ENCODE assay signal across 21 cellular contexts in genomic region chr17:46053911-46054534, GRCh38. TPM values are rescaled to one million over a fixed set of nuclear protein-coding genes. Genes with fewer than 3 reads are reported as not detected.
DNase-seq lines count a peak whose midpoint lies in the region; ATAC-seq, FAIRE-seq and TF ChIP-seq lines count a peak whose summit lies in the region.
"Had no signal": no experiment of that assay in that cellular context is flagged by ENCODE, and none has a peak within 500 bp of the region (broad histone marks: within the 10 kb centered on the region; RNA-seq: fewer than 3 reads in every experiment).

No MANE protein-coding gene starts in this region.

- peak overlapping the region; percentile 5 to 43; a peak in 3 of 6 replicates for H3K27ac ChIP-seq in A549
- no peak overlapping the region for H3K27ac ChIP-seq in heart right ventricle
- H3K27ac ChIP-seq: gastroesophageal sphincter, KMS-11, Peyer's patch, tibial nerve had no signal

- no peaks in the 10 kb centered on the region for H3K27me3 Mint-ChIP-seq in activated T-helper 1 cell treated with anti-CD3 and anti-CD28 coated beads, Interleukin-12 subunit alpha, Interleukin-12 subunit beta, Interleukin-2, Interleukin-4 antibody, amounts not matched to agents 30 ng/mL and 10 ng/mL and 1 ng/mL, durations not matched to agents 14 hours and 24 hours and 36 hours (ENCODE audit: insufficient read depth)
- H3K27me3 Mint-ChIP-seq: brain had no signal

- H3K4me3 ChIP-seq in A549, result no peak overlapping the region
- no peak overlapping the region for H3K4me3 ChIP-seq in fibroblast of the aortic adventitia (ENCODE audit: low read depth, low read length)
- H3K4me3 ChIP-seq in heart right ventricle, result no peak overlapping the region
- H3K4me3 ChIP-seq: gastroesophageal sphincter, Peyer's patch, tibial nerve had no signal

- H3K4me1 ChIP-seq in A549 (peaks cover 64% of the 10 kb centered on the region), heart right ventricle (peaks cover 0 to 20% (median 6%) of the 10 kb centered on the region in 9 donors)
- H3K4me1 ChIP-seq: Peyer's patch had no signal

- no peak for TF ChIP-seq RAD21 in A549 (conservative IDR thresholded peaks at IDR 0.05 in 1 of 2, IDR thresholded peaks at IDR 0.05 in 1 of 2)

- H3K27me3 ChIP-seq in heart right ventricle, result no peaks in the 10 kb centered on the region
- H3K27me3 ChIP-seq: gastroesophageal sphincter, Peyer's patch, tibial nerve had no signal

- peaks cover 44% of the 10 kb centered on the region for H3K36me3 Mint-ChIP-seq in activated T-helper 1 cell treated with anti-CD3 and anti-CD28 coated beads, Interleukin-12 subunit alpha, Interleukin-12 subunit beta, Interleukin-2, Interleukin-4 antibody, amounts not matched to agents 30 ng/mL and 10 ng/mL and 1 ng/mL, durations not matched to agents 14 hours and 24 hours and 36 hours (ENCODE audit: low read depth)

- intact Hi-C loops in activated T-helper 1 cell treated with anti-CD3 and anti-CD28 coated beads, Interleukin-12 subunit alpha, Interleukin-12 subunit beta, Interleukin-2, Interleukin-4 antibody, amounts not matched to agents 30 ng/mL and 10 ng/mL and 1 ng/mL, durations not matched to agents 14 hours and 24 hours and 36 hours (cut with micrococcal nuclease), result loop anchor here (2.0 kb wide), 1 partner anchor 35 kb away; no protein-coding TSS in a partner anchor
- intact Hi-C loops in heart right ventricle (cut with DNase I), result no loop called here

- FAIRE-seq in A549 (lab: Jason Lieb, UNC), result no peak
- FAIRE-seq: kidney had no signal

- peaks cover 0 to 72% (median 21%) of the 10 kb centered on the region in 9 donors for H3K36me3 ChIP-seq in heart right ventricle

- POLR2A ChIA-PET in A549 (lab: Yijun Ruan, JAX), result no interaction called here

- peak overlapping the region; percentile 30 for H3K27ac Mint-ChIP-seq in activated T-helper 1 cell treated with anti-CD3 and anti-CD28 coated beads, Interleukin-12 subunit alpha, Interleukin-12 subunit beta, Interleukin-2, Interleukin-4 antibody, amounts not matched to agents 30 ng/mL and 10 ng/mL and 1 ng/mL, durations not matched to agents 14 hours and 24 hours and 36 hours

- no peak overlapping the region for H3K4me2 ChIP-seq in A549
- H3K4me2 ChIP-seq: KMS-11 had no signal

- DNase-seq in A549 (ENCODE audit: low read depth in 1 of 2, low spot score in 1 of 2) (peak in 1 of 2 experiments; percentile 43), GM04504 (ENCODE audit: low read depth) (peak; percentile 36), fibroblast of the aortic adventitia (ENCODE audit: low read depth) (peak; percentile 23), heart right ventricle (no peak), COLO668 (lab: John Stamatoyannopoulos, UW; ENCODE audit: unreplicated experiment) (no peak)
- no peak for DNase-seq in activated T-helper 1 cell treated with anti-CD3 and anti-CD28 coated beads, Interleukin-12 subunit alpha, Interleukin-12 subunit beta, Interleukin-2, Interleukin-4 antibody, amounts not matched to agents 30 ng/mL and 10 ng/mL and 1 ng/mL, durations not matched to agents 14 hours and 24 hours and 36 hours (ENCODE audit: low spot score)
- DNase-seq: activated CD4-positive, alpha-beta T cell treated with anti-CD3 and anti-CD28 coated beads for 48 hours; activated T-cell treated with anti-CD3 and anti-CD28 coated beads, Interleukin-2, amount 50 U/mL, for 48 hours; DMS79 treated with DMSO at 0.1 percent for 48 hours; effector CD4-positive, alpha-beta T cell; kidney; NCI-H146; NCI-H526; Peyer's patch had no signal

- no peak for TF ChIP-seq EP300 in A549 (IDR thresholded peaks at IDR 0.05)

- WGBS in A549 (ENCODE audit: missing lambda C conversion rate), result 89% methylated on average over 8 of the region's 8 CpGs
- WGBS in heart right ventricle, 2 donors, result 69 to 82% methylated on average over 8 of the region's 8 CpGs

- no peak for TF ChIP-seq POLR2A in A549 (IDR thresholded peaks at IDR 0.05; ENCODE audit: low read length)

- H3K9me3 ChIP-seq in A549 (no peaks in the 10 kb centered on the region), heart right ventricle (no peaks in the 10 kb centered on the region)
- H3K9me3 ChIP-seq: gastroesophageal sphincter, Peyer's patch, tibial nerve had no signal

- no peak overlapping the region for H3K4me3 Mint-ChIP-seq in activated T-helper 1 cell treated with anti-CD3 and anti-CD28 coated beads, Interleukin-12 subunit alpha, Interleukin-12 subunit beta, Interleukin-2, Interleukin-4 antibody, amounts not matched to agents 30 ng/mL and 10 ng/mL and 1 ng/mL, durations not matched to agents 14 hours and 24 hours and 36 hours
- H3K4me3 Mint-ChIP-seq: brain had no signal

- ATAC-seq in A549, result peak in 1 of 2 experiments; percentile 48; a peak in 3 of 6 replicates
- no peak for ATAC-seq in HG02623 (IDR thresholded peaks at IDR 0.05; ENCODE audit: unreplicated experiment)
- ATAC-seq in heart right ventricle, result no peak
- no peak for ATAC-seq in HG03520 (IDR thresholded peaks at IDR 0.05; ENCODE audit: unreplicated experiment)
- ATAC-seq: gastroesophageal sphincter had no signal

- H3K4me1 Mint-ChIP-seq in activated T-helper 1 cell treated with anti-CD3 and anti-CD28 coated beads, Interleukin-12 subunit alpha, Interleukin-12 subunit beta, Interleukin-2, Interleukin-4 antibody, amounts not matched to agents 30 ng/mL and 10 ng/mL and 1 ng/mL, durations not matched to agents 14 hours and 24 hours and 36 hours (ENCODE audit: low read depth), result peaks cover 47% of the 10 kb centered on the region

- TF ChIP-seq CTCF in A549 (IDR thresholded peaks at IDR 0.05) (no peak), fibroblast of the aortic adventitia (IDR thresholded peaks at IDR 0.05; ENCODE audit: insufficient read depth, low read length) (no peak), heart right ventricle (IDR thresholded peaks at IDR 0.05) (no peak)

- H3K9me3 Mint-ChIP-seq in activated T-helper 1 cell treated with anti-CD3 and anti-CD28 coated beads, Interleukin-12 subunit alpha, Interleukin-12 subunit beta, Interleukin-2, Interleukin-4 antibody, amounts not matched to agents 30 ng/mL and 10 ng/mL and 1 ng/mL, durations not matched to agents 14 hours and 24 hours and 36 hours, result no peaks in the 10 kb centered on the region

- CTCF ChIA-PET in A549 (lab: Yijun Ruan, JAX), result interaction anchor here (0.6 to 12.2 kb wide), 5 partner anchors 8 to 159 kb away, joined by 4 to 183 read pairs (median 6); partner anchors contain the start of gene KANSL1

TF ChIP-seq in A549, 52 proteins besides CTCF, POLR2A, EP300 and RAD21:
- no peak for TF ChIP-seq CEBPB (IDR thresholded peaks at IDR 0.05)
- no peak for TF ChIP-seq REST (IDR thresholded peaks at IDR 0.05)
- TF ChIP-seq ATOH8 (CRISPR knock-in tag; IDR thresholded peaks at IDR 0.05; ENCODE audit: low read depth), result no peak
- TF ChIP-seq EHMT2 (IDR thresholded peaks at IDR 0.05; ENCODE audit: low read depth), result no peak
- TF ChIP-seq SREBF2 (IDR thresholded peaks at IDR 0.05), result no peak
- TF ChIP-seq RCOR1 (IDR thresholded peaks at IDR 0.05; ENCODE audit: low read depth, low read length), result no peak
- no peak for TF ChIP-seq CBX2 (IDR thresholded peaks at IDR 0.05; ENCODE audit: borderline replicate concordance, low read depth)
- no peak for TF ChIP-seq RARB (CRISPR knock-in tag; IDR thresholded peaks at IDR 0.05)
- TF ChIP-seq NPAS2 (CRISPR knock-in tag; IDR thresholded peaks at IDR 0.05; ENCODE audit: borderline replicate concordance), result no peak
- no peak for TF ChIP-seq NR3C1 (IDR thresholded peaks at IDR 0.05)
- TF ChIP-seq MAFK (IDR thresholded peaks at IDR 0.05; ENCODE audit: partially characterized antibody), result no peak
- TF ChIP-seq BHLHE40 (IDR thresholded peaks at IDR 0.05; ENCODE audit: low read depth, low read length), result no peak
- TF ChIP-seq RFX5 (IDR thresholded peaks at IDR 0.05), result no peak

RNA-seq across cellular contexts. Expression of gene STH, which starts 55.0 kb away (rescaled TPM):
- polyA plus RNA-seq in A549 (2011; rRNA removed), result not detected in 2 replicates
- not detected in 2 replicates for polyA plus RNA-seq in A549 (2012; cell fraction: cytosol; rRNA removed)
- polyA plus RNA-seq in A549 (2012; cell fraction: nucleus; rRNA removed), result not detected in 2 replicates
- polyA plus RNA-seq in A549 (2017; fragmentation: RNase III; extraction: RNeasy Plus Mini Kit Qiagen cat#74134 plus additional on column Dnase treatment), result not detected in 3 replicates
- polyA minus RNA-seq in A549 (2011; rRNA and poly(A)+ RNA removed), result not detected in 2 replicates
- total RNA-seq in activated T-helper 1 cell treated with anti-CD3 and anti-CD28 coated beads, Interleukin-12 subunit alpha, Interleukin-12 subunit beta, Interleukin-2, Interleukin-4 antibody, amounts not matched to agents 30 ng/mL and 10 ng/mL and 1 ng/mL, durations not matched to agents 14 hours and 24 hours and 36 hours, result not detected in 2 replicates
- total RNA-seq in fibroblast of the aortic adventitia (ENCODE audit: low replicate concordance), result not detected in 2 replicates
- not detected for total RNA-seq in heart right ventricle
- not detected for polyA plus RNA-seq in heart right ventricle
- total RNA-seq: gastroesophageal sphincter; kidney; Peyer's patch; T-helper 2 cell treated with Interferon-gamma antibody and Interleukin-4, amounts not matched to agents 100 ng/mL and 5 ng/mL, for 36 hours; tibial nerve had no signal

Comparison
In these comparisons a context has a peak if more than half of its experiments do, and no peak if none do; other contexts are left out.
1. DNase-seq: peak in GM04504 (single experiment) and fibroblast of the aortic adventitia (single experiment); none in activated T-helper 1 cell treated with anti-CD3 and anti-CD28 coated beads, Interleukin-12 subunit alpha, Interleukin-12 subunit beta, Interleukin-2, Interleukin-4 antibody, amounts not matched to agents 30 ng/mL and 10 ng/mL and 1 ng/mL, durations not matched to agents 14 hours and 24 hours and 36 hours (single experiment), heart right ventricle (0 of 2) and COLO668 (single experiment).
2. H3K27ac ChIP-seq: peak in A549 (2 of 2); none in heart right ventricle (0 of 10).